In the genomic region with DNA sequence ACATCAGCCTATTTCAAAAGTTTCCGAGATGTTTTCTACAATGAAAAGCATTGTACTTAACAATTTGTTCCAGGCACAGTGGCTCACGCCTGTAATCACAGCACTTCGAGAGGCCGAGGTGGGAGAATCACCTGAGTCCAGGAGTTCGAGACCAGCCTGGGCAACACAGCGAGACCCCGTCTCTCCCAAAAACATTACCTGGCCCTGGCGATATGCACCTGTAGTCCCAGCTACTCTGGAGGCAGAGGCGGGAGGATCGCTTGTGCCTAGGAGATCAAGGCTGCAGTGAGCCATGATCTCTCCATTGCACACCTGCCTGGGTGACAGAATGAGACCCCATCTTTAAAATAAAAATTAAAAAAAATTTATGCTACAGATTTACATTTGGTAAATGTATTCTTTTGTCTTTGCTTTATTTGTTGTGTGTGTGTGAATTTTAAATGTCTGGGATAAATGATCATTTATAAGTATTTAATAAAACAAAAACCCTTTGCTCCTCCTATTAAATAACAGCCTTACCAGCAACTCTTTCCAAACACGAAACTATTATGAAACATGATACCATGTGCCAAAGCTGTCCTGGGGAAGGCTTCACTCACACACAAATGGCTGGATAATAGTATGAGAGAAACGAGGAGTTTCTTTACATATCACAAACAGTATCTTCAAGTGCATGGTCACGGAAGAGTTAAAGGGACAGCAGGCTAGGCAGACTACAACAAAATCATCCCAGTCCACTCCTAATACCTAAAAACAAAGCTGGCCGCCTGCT, we compare ENCODE assay signal across 8 cellular contexts. TPM values are rescaled to one million over a fixed set of nuclear protein-coding genes. Genes with fewer than 3 reads are reported as not detected.
DNase-seq lines count a peak whose midpoint lies in the region; ATAC-seq, FAIRE-seq and TF ChIP-seq lines count a peak whose summit lies in the region.

No MANE protein-coding gene starts in this region.

- WGBS in pancreas, 2 donors = 51 to 63% methylated on average over 14 of the region's 14 CpGs

- FAIRE-seq in GM12891 (lab: Jason Lieb, UNC) (no peak), pancreas (lab: Jason Lieb, UNC) (no peak)

- H3K27me3 ChIP-seq in SJCRH30 (no peaks in the 10 kb centered on the region), pancreas (no peaks in the 10 kb centered on the region)

- H3K27ac ChIP-seq in SJCRH30 (peak overlapping the region; percentile 79), pancreas (peak overlapping the region; percentile 59 to 91 (median 75))

- peak in 2 of 4 donors; percentile 3 to 6 for ATAC-seq in pancreas

- in situ Hi-C loops in ACHN (cut with HindIII; ENCODE audit: low pct_ligation_motif_present, low pct_unique_long_range_greater_than_20kb, low sequenced_read_pairs) = no loop called here

- DNase-seq in GM12891 (ENCODE audit: insufficient read length, low spot score) = peak; percentile 12
- DNase-seq in SJCRH30 = no peak
- DNase-seq in fibroblast of mammary gland (ENCODE audit: low read depth) = peak; percentile 53
- no peak for DNase-seq in pancreas
- no peak for DNase-seq in NCI-H2171 treated with DMSO at 0.1 percent for 48 hours (lab: John Stamatoyannopoulos, UW)
- DNase-seq in activated CD4-positive, CD25-positive, alpha-beta regulatory T cell (lab: John Stamatoyannopoulos, UW) = no peak
- no peak for DNase-seq in ACHN
- DNase-seq in NCI-H2081 (lab: John Stamatoyannopoulos, UW) = no peak

- H3K4me3 ChIP-seq in SJCRH30 (peak overlapping the region; percentile 99), fibroblast of mammary gland (ENCODE audit: control insufficient read depth, low read depth, low read length) (peak overlapping the region; percentile 90), pancreas (peak overlapping the region; percentile 65 to 99 (median 96))

- no peak for TF ChIP-seq CTCF in fibroblast of mammary gland (conservative IDR thresholded peaks at IDR 0.05; ENCODE audit: control insufficient read depth, insufficient read depth, low read depth, low read length)
- TF ChIP-seq CTCF in pancreas (IDR thresholded peaks at IDR 0.05) = no peak

- H3K4me1 ChIP-seq in SJCRH30 = no peaks in the 10 kb centered on the region
- H3K4me1 ChIP-seq in pancreas = peaks cover 0 to 6% (median 6%) of the 10 kb centered on the region in 3 donors

- no peak for TF ChIP-seq POLR2A in GM12891 (IDR thresholded peaks at IDR 0.05; ENCODE audit: low read depth, low read length)

- no peaks in the 10 kb centered on the region for H3K9me3 ChIP-seq in SJCRH30 (replicated peaks)
- H3K9me3 ChIP-seq in pancreas = no peaks in the 10 kb centered on the region

- intact Hi-C loops in pancreas (cut with DNase I) = no loop called here

- H3K36me3 ChIP-seq in SJCRH30 (no peaks in the 10 kb centered on the region), pancreas (no peaks in the 10 kb centered on the region)

TF ChIP-seq in GM12891, 5 proteins besides CTCF, POLR2A, EP300 and RAD21:
- TF ChIP-seq POU2F2 (IDR thresholded peaks at IDR 0.05; ENCODE audit: low read depth, low read length) (no peak), SPI1 (IDR thresholded peaks at IDR 0.05; ENCODE audit: low read depth, low read length) (no peak), PAX5 (IDR thresholded peaks at IDR 0.05; ENCODE audit: insufficient read depth, low read length, severe bottlenecking) (no peak), POLR2AphosphoS5 (IDR thresholded peaks at IDR 0.05; ENCODE audit: low read depth, low read length) (no peak), TAF1 (IDR thresholded peaks at IDR 0.05; ENCODE audit: low read depth, low read length) (no peak)

RNA-seq across cellular contexts. Expression of gene ATXN3, which starts 1.1 kb away (rescaled TPM):
- polyA plus RNA-seq in GM12891 (2012; ENCODE audit: low read depth, missing spikeins) = 17.3 TPM
- 22.0 and 26.1 TPM in 2 replicates for total RNA-seq in SJCRH30 (2014; rRNA removed; shearing (Covaris generic))
- total RNA-seq in pancreas = 10 to 100 TPM in 4 of 6 donors, 1 to 10 TPM in 2; 8.0 to 20.1 (median 12.3) TPM
- 10 to 100 TPM; 13.3 to 34.0 TPM for polyA plus RNA-seq in pancreas

RNA-seq across cellular contexts. Expression of gene NDUFB1, which starts 16.2 kb away (rescaled TPM):
- polyA plus RNA-seq in GM12891 (2012; ENCODE audit: low read depth, missing spikeins) = 978 TPM
- 250 and 280 TPM in 2 replicates for total RNA-seq in SJCRH30 (2014; rRNA removed; shearing (Covaris generic))
- total RNA-seq in pancreas = 10 to 100 TPM; 26.1 to 53.6 (median 41.8) TPM
- 100 to 1,000 TPM; 405 to 447 TPM for polyA plus RNA-seq in pancreas

RNA-seq across cellular contexts. Expression of gene CPSF2, which starts 16.5 kb away (rescaled TPM):
- polyA plus RNA-seq in GM12891 (2012; ENCODE audit: low read depth, missing spikeins) = 25.1 TPM
- 50.7 and 66.6 TPM in 2 replicates for total RNA-seq in SJCRH30 (2014; rRNA removed; shearing (Covaris generic))
- 10 to 100 TPM; 13.6 to 30.0 (median 25.8) TPM for total RNA-seq in pancreas
- polyA plus RNA-seq in pancreas = 1 to 10 TPM; 3.8 to 5.6 TPM

Comparison
In these comparisons a context has a peak if more than half of its experiments do, and no peak if none do; other contexts are left out.
1. DNase-seq: peak in GM12891 (single experiment) and fibroblast of mammary gland (single experiment); none in SJCRH30 (0 of 2), pancreas (0 of 6), NCI-H2171 treated with DMSO at 0.1 percent for 48 hours (single experiment), activated CD4-positive, CD25-positive, alpha-beta regulatory T cell (0 of 4), ACHN (single experiment) and NCI-H2081 (0 of 2).
2. Peak in every context shown above with its lines, with median percentiles within 50 percentile points of each other: H3K4me3 ChIP-seq.